8 cellular contexts compared by ENCODE assay signal in genomic region chr11:118980191-118980881, GRCh38. TPM values are rescaled to one million over a fixed set of nuclear protein-coding genes. Genes with fewer than 3 reads are reported as not detected.
DNase-seq lines count a peak whose midpoint lies in the region; ATAC-seq, FAIRE-seq and TF ChIP-seq lines count a peak whose summit lies in the region.
"Had no signal": no experiment of that assay in that cellular context is flagged by ENCODE, and none has a peak within 500 bp of the region (broad histone marks: within the 10 kb centered on the region; RNA-seq: fewer than 3 reads in every experiment).

No MANE protein-coding gene starts in this region.

- H3K27ac ChIP-seq in kidney (ENCODE audit: low read depth in 2 of 2, low read length in 2 of 2) (no peak overlapping the region), upper lobe of left lung (peak overlapping the region in 1 of 4 donors; percentile 52)

- 15 to 28% methylated on average over 10 to 21 of the region's 21 CpGs for WGBS in upper lobe of left lung, 2 donors

- H3K4me3 ChIP-seq in kidney (ENCODE audit: low read length in 2 of 2) (peak overlapping the region; percentile 28 to 47), upper lobe of left lung (peak overlapping the region in 2 of 4 donors; percentile 15 to 17)

- peaks cover 0 to 7% of the 10 kb centered on the region in 2 donors for H3K4me1 ChIP-seq in kidney (ENCODE audit: control insufficient read depth in 1 of 2, insufficient read depth in 1 of 2, low read depth in 1 of 2, low read length in 2 of 2)
- H3K4me1 ChIP-seq in upper lobe of left lung: peaks cover 11 to 17% (median 12%) of the 10 kb centered on the region in 4 donors

- no peak for FAIRE-seq in kidney (lab: Jason Lieb, UNC)

- TF ChIP-seq POLR2A in upper lobe of left lung (IDR thresholded peaks at IDR 0.05): no peak

- H3K27ac Mint-ChIP-seq in WTC11: no peak overlapping the region

- H3K4me3 Mint-ChIP-seq in WTC11: no peak overlapping the region

- ATAC-seq in WTC11 (peak; percentile 70), upper lobe of left lung (ENCODE audit: low FRiP score in 2 of 2) (peak; percentile 17 to 79), GM19397 (IDR thresholded peaks at IDR 0.05; ENCODE audit: unreplicated experiment) (no peak)

- TF ChIP-seq CTCF in WTC11 (IDR thresholded peaks at IDR 0.05) (no peak), kidney (IDR thresholded peaks at IDR 0.05; ENCODE audit: borderline replicate concordance, extremely low read depth, insufficient read depth) (no peak), upper lobe of left lung (IDR thresholded peaks at IDR 0.05) (no peak)

- H3K9me3 ChIP-seq in kidney (ENCODE audit: control insufficient read depth in 1 of 2, low read length in 2 of 2) (no peaks in the 10 kb centered on the region), upper lobe of left lung (no peaks in the 10 kb centered on the region)

- H3K4me1 Mint-ChIP-seq in WTC11: peaks cover 12% of the 10 kb centered on the region

- no peaks in the 10 kb centered on the region for H3K36me3 Mint-ChIP-seq in WTC11
- H3K36me3 Mint-ChIP-seq: naive B cell had no signal

- CTCF ChIA-PET in WTC11 (lab: Charles Lee): interaction anchor here (0.5 to 2.3 kb wide), 4 partner anchors 9 to 338 kb away, joined by 3 to 5 read pairs (median 3); no protein-coding TSS in a partner anchor

- no peak for TF ChIP-seq EP300 in upper lobe of left lung (IDR thresholded peaks at IDR 0.05)

- H3K27me3 Mint-ChIP-seq in WTC11 (ENCODE audit: low read depth): peaks cover 9% of the 10 kb centered on the region

- H3K9me3 Mint-ChIP-seq in WTC11: no peaks in the 10 kb centered on the region
- H3K9me3 Mint-ChIP-seq: naive B cell had no signal

- DNase-seq in WTC11 (ENCODE audit: low spot score) (peak; percentile 51), kidney (peak; percentile 72), upper lobe of left lung (peak; percentile 31 to 74)
- no peak for DNase-seq in stimulated activated naive CD4-positive, alpha-beta T cell treated with Interleukin-2 at 50 U/mL for 16 hours (lab: John Stamatoyannopoulos, UW)
- DNase-seq: activated CD4-positive, alpha-beta T cell treated with anti-CD3 and anti-CD28 coated beads for 4 hours; naive B cell had no signal

- POLR2A ChIA-PET in WTC11 (lab: Charles Lee): no interaction called here

- H3K9ac ChIP-seq in kidney (ENCODE audit: low read length in 2 of 2): no peak overlapping the region

- intact Hi-C loops in kidney (cut with DNase I): no loop called here

- H3K36me3 ChIP-seq in kidney (ENCODE audit: control insufficient read depth in 1 of 2, insufficient read depth in 2 of 2, low read length in 2 of 2) (no peaks in the 10 kb centered on the region), upper lobe of left lung (no peaks in the 10 kb centered on the region)

- H3K27me3 ChIP-seq in upper lobe of left lung: no peaks in the 10 kb centered on the region

TF ChIP-seq in WTC11, 78 proteins besides CTCF, POLR2A, EP300 and RAD21:
- TF ChIP-seq ZNF423 (CRISPR knock-in tag; IDR thresholded peaks at IDR 0.05) (no peak), E2F5 (CRISPR knock-in tag; IDR thresholded peaks at IDR 0.05) (no peak), ZNF396 (CRISPR knock-in tag; IDR thresholded peaks at IDR 0.05; ENCODE audit: borderline replicate concordance) (no peak), ATF3 (CRISPR knock-in tag; conservative IDR thresholded peaks at IDR 0.05) (no peak), MXD4 (CRISPR knock-in tag; IDR thresholded peaks at IDR 0.05; ENCODE audit: borderline replicate concordance) (no peak), ZNF532 (CRISPR knock-in tag; IDR thresholded peaks at IDR 0.05; ENCODE audit: borderline replicate concordance) (no peak), MAX (CRISPR knock-in tag; IDR thresholded peaks at IDR 0.05) (peak; percentile 77), USF1 (CRISPR knock-in tag; IDR thresholded peaks at IDR 0.05) (peak; percentile 34; the same call in 1 of the 2 replicates), PREB (CRISPR knock-in tag; IDR thresholded peaks at IDR 0.05; ENCODE audit: borderline replicate concordance) (no peak)
TF ChIP-seq in WTC11: peak in this region for 2.

RNA-seq across cellular contexts. Expression of gene FOXR1, which starts 8.8 kb away (rescaled TPM):
- total RNA-seq in WTC11 (2021): not detected in 3 replicates
- not detected for total RNA-seq in kidney
- polyA plus RNA-seq in kidney (ENCODE audit: insufficient read depth, low read depth, low replicate concordance): not detected
- total RNA-seq in upper lobe of left lung: not detected
- polyA plus RNA-seq: adipose tissue had no signal

RNA-seq across cellular contexts. Expression of gene CENATAC, which starts 17.6 kb away (rescaled TPM):
- total RNA-seq in WTC11 (2021) (39.1 to 42.1 TPM (median 41.7 TPM) in 3 replicates), kidney (45.0 TPM), upper lobe of left lung (100 to 1,000 TPM in 3 of 6 donors, 10 to 100 TPM in 3; 44.3 to 407 (median 94.3) TPM)
- polyA plus RNA-seq in kidney (ENCODE audit: insufficient read depth, low read depth, low replicate concordance): 19.8 TPM

RNA-seq across cellular contexts. Expression of gene UPK2, which starts 24.2 kb away (rescaled TPM):
- not detected in 3 replicates for total RNA-seq in WTC11 (2021)
- total RNA-seq in kidney: not detected
- not detected for polyA plus RNA-seq in kidney (ENCODE audit: insufficient read depth, low read depth, low replicate concordance)
- not detected for total RNA-seq in upper lobe of left lung

RNA-seq across cellular contexts. Expression of gene RPS25, which starts 37.8 kb away (rescaled TPM):
- total RNA-seq in WTC11 (2021): 1,349 to 1,504 TPM (median 1,464 TPM) in 3 replicates
- total RNA-seq in kidney: 852 TPM
- polyA plus RNA-seq in kidney (ENCODE audit: insufficient read depth, low read depth, low replicate concordance): 1,047 TPM
- 1,000 to 10,000 TPM in 2 of 6 donors, 100 to 1,000 TPM in 4; 253 to 1,288 (median 830) TPM for total RNA-seq in upper lobe of left lung

RNA-seq across cellular contexts. Expression of gene TRAPPC4, which starts 38.2 kb away (rescaled TPM):
- total RNA-seq in WTC11 (2021) (65.1 to 75.7 TPM (median 65.5 TPM) in 3 replicates), kidney (82.6 TPM), upper lobe of left lung (10 to 100 TPM; 44.2 to 77.5 (median 63.6) TPM)
- polyA plus RNA-seq in kidney (ENCODE audit: insufficient read depth, low read depth, low replicate concordance): 136 TPM
